ENCODE assay signal across 1 cellular context in the genomic region with DNA sequence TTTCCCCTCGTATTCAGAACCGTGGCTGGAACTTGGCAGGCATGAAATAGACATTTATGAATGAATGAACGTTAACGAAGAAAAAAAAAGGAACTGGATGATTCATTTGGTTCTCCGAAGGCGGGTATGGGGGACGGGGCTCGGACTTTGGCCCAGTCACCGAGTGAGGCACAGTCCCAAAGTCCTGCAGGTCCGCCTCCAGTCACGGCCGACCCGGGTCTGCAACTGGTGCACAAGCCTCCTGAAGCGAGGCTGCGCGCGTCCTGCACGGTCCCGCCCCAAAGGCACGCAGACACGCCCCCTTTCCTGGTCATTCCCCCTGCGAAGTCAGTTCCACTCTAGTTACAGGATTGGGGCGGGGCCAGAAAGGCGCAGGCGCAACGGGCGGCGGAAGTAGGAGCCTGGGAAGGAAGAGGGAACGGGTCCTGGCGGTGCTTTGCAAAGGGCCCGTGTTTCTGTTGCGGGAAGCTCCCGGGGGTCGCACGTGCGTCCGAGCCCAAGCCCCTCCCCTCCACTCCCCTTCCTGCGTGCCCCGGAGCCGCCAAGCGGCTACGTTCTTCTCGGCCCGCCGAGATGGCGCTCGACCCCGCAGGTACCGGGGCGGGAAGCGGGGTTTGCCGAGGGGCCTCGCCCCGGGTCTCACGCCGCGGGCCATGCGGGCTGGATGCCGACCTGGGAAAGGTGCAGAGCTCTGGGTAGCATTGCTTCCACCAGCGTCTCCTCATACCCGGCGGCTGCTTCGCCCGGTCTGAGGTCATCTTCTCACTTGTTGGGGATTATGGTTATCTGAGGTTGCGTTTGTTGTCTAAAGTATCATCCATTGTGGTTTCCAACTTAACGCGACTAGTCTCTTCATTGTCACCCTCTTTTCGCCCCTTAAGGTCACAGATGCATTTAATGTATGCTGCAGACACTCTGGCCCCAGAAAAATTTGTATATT.
TF ChIP-seq lines count a peak whose summit lies in the region.

A gene with protein sequence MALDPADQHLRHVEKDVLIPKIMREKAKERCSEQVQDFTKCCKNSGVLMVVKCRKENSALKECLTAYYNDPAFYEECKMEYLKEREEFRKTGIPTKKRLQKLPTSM (plus strand): TSS at position 399 of the 940 bp plus-strand sequence. CDS start 175 bp downstream, at position 574.

TF ChIP-seq in HepG2, 621 proteins besides CTCF, POLR2A, EP300 and RAD21 (continued from another document and continues in another):
- TF ChIP-seq, protein P1, sequence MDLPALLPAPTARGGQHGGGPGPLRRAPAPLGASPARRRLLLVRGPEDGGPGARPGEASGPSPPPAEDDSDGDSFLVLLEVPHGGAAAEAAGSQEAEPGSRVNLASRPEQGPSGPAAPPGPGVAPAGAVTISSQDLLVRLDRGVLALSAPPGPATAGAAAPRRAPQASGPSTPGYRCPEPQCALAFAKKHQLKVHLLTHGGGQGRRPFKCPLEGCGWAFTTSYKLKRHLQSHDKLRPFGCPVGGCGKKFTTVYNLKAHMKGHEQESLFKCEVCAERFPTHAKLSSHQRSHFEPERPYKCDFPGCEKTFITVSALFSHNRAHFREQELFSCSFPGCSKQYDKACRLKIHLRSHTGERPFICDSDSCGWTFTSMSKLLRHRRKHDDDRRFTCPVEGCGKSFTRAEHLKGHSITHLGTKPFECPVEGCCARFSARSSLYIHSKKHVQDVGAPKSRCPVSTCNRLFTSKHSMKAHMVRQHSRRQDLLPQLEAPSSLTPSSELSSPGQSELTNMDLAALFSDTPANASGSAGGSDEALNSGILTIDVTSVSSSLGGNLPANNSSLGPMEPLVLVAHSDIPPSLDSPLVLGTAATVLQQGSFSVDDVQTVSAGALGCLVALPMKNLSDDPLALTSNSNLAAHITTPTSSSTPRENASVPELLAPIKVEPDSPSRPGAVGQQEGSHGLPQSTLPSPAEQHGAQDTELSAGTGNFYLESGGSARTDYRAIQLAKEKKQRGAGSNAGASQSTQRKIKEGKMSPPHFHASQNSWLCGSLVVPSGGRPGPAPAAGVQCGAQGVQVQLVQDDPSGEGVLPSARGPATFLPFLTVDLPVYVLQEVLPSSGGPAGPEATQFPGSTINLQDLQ (CRISPR knock-in tag; IDR thresholded peaks at IDR 0.05): no peak
- TF ChIP-seq RFXAP (CRISPR knock-in tag; IDR thresholded peaks at IDR 0.05; ENCODE audit: borderline replicate concordance) (peak; percentile 75; the same call in 1 of the 2 replicates), HNRNPLL (IDR thresholded peaks at IDR 0.05; ENCODE audit: low read depth, low read length, poor library complexity, severe bottlenecking) (peak; percentile 90), ZKSCAN5 (CRISPR knock-in tag; IDR thresholded peaks at IDR 0.05) (no peak), ZBTB7A (CRISPR knock-in tag; IDR thresholded peaks at IDR 0.05) (peak; percentile 91), ZNF841 (CRISPR knock-in tag; IDR thresholded peaks at IDR 0.05; ENCODE audit: borderline replicate concordance) (no peak), BORCS8-MEF2B (CRISPR knock-in tag; IDR thresholded peaks at IDR 0.05) (peak; percentile 94), EZH2 (conservative IDR thresholded peaks at IDR 0.05; ENCODE audit: low read depth, low read length) (no peak), ZNF143 (CRISPR knock-in tag; IDR thresholded peaks at IDR 0.05) (peak; percentile 61; the same call in 1 of the 2 replicates), ZNF326 (CRISPR knock-in tag; IDR thresholded peaks at IDR 0.05; ENCODE audit: borderline replicate concordance) (no peak), ZNF773 (CRISPR knock-in tag; IDR thresholded peaks at IDR 0.05; ENCODE audit: borderline replicate concordance) (peak; percentile 64; the same call in 1 of the 2 replicates), KDM5B (CRISPR knock-in tag; IDR thresholded peaks at IDR 0.05; ENCODE audit: borderline replicate concordance) (peak; percentile 98), ATRX (CRISPR knock-in tag; IDR thresholded peaks at IDR 0.05; ENCODE audit: borderline replicate concordance) (no peak), TCF7L2 (IDR thresholded peaks at IDR 0.05; ENCODE audit: low read depth, low read length) (no peak), ZNF652 (CRISPR knock-in tag; IDR thresholded peaks at IDR 0.05; ENCODE audit: borderline replicate concordance, low read depth) (0 out of 2 replicates have a peak, but pooled peaks have one; percentile 10), ZKSCAN8 (CRISPR knock-in tag; IDR thresholded peaks at IDR 0.05; ENCODE audit: borderline replicate concordance) (peak; percentile 47), ESRRA (CRISPR knock-in tag; IDR thresholded peaks at IDR 0.05; ENCODE audit: low read depth) (peak; percentile 68), ZNF207 (IDR thresholded peaks at IDR 0.05; ENCODE audit: borderline replicate concordance) (no peak), PHF21A (CRISPR knock-in tag; IDR thresholded peaks at IDR 0.05) (peak; percentile 65), ZFY (CRISPR knock-in tag; IDR thresholded peaks at IDR 0.05) (peak; percentile 93), ZNF441 (CRISPR knock-in tag; IDR thresholded peaks at IDR 0.05; ENCODE audit: borderline replicate concordance) (no peak), CHD2 (IDR thresholded peaks at IDR 0.05; ENCODE audit: low read depth, low read length) (no peak; the same call in 1 of the 2 replicates), CBX1 (IDR thresholded peaks at IDR 0.05; ENCODE audit: low read depth) (peak; percentile 42), ZSCAN12 (CRISPR knock-in tag; IDR thresholded peaks at IDR 0.05) (0 out of 2 replicates have a peak, but pooled peaks have one; percentile 75), ZNF737 (CRISPR knock-in tag; IDR thresholded peaks at IDR 0.05; ENCODE audit: borderline replicate concordance) (peak; percentile 73; the same call in 1 of the 2 replicates), NFE2 (CRISPR knock-in tag; IDR thresholded peaks at IDR 0.05) (no peak), BHLHE40 (IDR thresholded peaks at IDR 0.05; ENCODE audit: low read length) (peak; percentile 94), NAIF1 (CRISPR knock-in tag; IDR thresholded peaks at IDR 0.05; ENCODE audit: borderline replicate concordance) (peak; percentile 87), HOXA3 (CRISPR knock-in tag; IDR thresholded peaks at IDR 0.05) (peak; percentile 77)
- TF ChIP-seq, protein P2, sequence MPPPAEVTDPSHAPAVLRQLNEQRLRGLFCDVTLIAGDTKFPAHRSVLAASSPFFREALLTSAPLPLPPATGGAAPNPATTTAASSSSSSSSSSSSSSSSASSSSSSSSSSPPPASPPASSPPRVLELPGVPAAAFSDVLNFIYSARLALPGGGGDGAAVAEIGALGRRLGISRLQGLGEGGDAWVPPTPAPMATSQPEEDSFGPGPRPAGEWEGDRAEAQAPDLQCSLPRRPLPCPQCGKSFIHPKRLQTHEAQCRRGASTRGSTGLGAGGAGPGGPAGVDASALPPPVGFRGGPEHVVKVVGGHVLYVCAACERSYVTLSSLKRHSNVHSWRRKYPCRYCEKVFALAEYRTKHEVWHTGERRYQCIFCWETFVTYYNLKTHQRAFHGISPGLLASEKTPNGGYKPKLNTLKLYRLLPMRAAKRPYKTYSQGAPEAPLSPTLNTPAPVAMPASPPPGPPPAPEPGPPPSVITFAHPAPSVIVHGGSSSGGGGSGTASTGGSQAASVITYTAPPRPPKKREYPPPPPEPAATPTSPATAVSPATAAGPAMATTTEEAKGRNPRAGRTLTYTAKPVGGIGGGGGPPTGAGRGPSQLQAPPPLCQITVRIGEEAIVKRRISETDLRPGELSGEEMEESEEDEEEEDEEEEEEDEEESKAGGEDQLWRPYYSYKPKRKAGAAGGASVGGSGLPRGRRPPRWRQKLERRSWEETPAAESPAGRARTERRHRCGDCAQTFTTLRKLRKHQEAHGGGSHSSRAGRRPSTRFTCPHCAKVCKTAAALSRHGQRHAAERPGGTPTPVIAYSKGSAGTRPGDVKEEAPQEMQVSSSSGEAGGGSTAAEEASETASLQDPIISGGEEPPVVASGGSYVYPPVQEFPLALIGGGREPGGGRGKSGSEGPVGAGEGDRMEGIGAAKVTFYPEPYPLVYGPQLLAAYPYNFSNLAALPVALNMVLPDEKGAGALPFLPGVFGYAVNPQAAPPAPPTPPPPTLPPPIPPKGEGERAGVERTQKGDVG (CRISPR knock-in tag; IDR thresholded peaks at IDR 0.05; ENCODE audit: borderline replicate concordance): 0 out of 2 replicates have a peak, but pooled peaks have one; percentile 42
- TF ChIP-seq, protein P3, sequence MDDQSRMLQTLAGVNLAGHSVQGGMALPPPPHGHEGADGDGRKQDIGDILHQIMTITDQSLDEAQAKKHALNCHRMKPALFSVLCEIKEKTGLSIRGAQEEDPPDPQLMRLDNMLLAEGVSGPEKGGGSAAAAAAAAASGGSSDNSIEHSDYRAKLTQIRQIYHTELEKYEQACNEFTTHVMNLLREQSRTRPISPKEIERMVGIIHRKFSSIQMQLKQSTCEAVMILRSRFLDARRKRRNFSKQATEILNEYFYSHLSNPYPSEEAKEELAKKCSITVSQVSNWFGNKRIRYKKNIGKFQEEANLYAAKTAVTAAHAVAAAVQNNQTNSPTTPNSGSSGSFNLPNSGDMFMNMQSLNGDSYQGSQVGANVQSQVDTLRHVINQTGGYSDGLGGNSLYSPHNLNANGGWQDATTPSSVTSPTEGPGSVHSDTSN (CRISPR knock-in tag; IDR thresholded peaks at IDR 0.05; ENCODE audit: borderline replicate concordance): peak; percentile 50; the same call in 1 of the 2 replicates
- TF ChIP-seq, protein P4, sequence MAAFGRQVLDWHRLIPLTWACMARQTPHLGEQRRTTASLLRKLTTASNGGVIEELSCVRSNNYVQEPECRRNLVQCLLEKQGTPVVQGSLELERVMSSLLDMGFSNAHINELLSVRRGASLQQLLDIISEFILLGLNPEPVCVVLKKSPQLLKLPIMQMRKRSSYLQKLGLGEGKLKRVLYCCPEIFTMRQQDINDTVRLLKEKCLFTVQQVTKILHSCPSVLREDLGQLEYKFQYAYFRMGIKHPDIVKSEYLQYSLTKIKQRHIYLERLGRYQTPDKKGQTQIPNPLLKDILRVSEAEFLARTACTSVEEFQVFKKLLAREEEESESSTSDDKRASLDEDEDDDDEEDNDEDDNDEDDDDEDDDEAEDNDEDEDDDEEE (CRISPR knock-in tag; IDR thresholded peaks at IDR 0.05): no peak
- TF ChIP-seq, protein P5, sequence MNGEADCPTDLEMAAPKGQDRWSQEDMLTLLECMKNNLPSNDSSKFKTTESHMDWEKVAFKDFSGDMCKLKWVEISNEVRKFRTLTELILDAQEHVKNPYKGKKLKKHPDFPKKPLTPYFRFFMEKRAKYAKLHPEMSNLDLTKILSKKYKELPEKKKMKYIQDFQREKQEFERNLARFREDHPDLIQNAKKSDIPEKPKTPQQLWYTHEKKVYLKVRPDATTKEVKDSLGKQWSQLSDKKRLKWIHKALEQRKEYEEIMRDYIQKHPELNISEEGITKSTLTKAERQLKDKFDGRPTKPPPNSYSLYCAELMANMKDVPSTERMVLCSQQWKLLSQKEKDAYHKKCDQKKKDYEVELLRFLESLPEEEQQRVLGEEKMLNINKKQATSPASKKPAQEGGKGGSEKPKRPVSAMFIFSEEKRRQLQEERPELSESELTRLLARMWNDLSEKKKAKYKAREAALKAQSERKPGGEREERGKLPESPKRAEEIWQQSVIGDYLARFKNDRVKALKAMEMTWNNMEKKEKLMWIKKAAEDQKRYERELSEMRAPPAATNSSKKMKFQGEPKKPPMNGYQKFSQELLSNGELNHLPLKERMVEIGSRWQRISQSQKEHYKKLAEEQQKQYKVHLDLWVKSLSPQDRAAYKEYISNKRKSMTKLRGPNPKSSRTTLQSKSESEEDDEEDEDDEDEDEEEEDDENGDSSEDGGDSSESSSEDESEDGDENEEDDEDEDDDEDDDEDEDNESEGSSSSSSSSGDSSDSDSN (CRISPR knock-in tag; IDR thresholded peaks at IDR 0.05): peak; percentile 86
- TF ChIP-seq, protein P6, sequence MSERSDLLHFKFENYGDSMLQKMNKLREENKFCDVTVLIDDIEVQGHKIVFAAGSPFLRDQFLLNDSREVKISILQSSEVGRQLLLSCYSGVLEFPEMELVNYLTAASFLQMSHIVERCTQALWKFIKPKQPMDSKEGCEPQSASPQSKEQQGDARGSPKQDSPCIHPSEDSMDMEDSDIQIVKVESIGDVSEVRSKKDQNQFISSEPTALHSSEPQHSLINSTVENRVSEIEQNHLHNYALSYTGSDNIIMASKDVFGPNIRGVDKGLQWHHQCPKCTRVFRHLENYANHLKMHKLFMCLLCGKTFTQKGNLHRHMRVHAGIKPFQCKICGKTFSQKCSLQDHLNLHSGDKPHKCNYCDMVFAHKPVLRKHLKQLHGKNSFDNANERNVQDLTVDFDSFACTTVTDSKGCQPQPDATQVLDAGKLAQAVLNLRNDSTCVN (CRISPR knock-in tag; IDR thresholded peaks at IDR 0.05; ENCODE audit: borderline replicate concordance): no peak; the same call in 1 of the 2 replicates
- TF ChIP-seq, protein P7, sequence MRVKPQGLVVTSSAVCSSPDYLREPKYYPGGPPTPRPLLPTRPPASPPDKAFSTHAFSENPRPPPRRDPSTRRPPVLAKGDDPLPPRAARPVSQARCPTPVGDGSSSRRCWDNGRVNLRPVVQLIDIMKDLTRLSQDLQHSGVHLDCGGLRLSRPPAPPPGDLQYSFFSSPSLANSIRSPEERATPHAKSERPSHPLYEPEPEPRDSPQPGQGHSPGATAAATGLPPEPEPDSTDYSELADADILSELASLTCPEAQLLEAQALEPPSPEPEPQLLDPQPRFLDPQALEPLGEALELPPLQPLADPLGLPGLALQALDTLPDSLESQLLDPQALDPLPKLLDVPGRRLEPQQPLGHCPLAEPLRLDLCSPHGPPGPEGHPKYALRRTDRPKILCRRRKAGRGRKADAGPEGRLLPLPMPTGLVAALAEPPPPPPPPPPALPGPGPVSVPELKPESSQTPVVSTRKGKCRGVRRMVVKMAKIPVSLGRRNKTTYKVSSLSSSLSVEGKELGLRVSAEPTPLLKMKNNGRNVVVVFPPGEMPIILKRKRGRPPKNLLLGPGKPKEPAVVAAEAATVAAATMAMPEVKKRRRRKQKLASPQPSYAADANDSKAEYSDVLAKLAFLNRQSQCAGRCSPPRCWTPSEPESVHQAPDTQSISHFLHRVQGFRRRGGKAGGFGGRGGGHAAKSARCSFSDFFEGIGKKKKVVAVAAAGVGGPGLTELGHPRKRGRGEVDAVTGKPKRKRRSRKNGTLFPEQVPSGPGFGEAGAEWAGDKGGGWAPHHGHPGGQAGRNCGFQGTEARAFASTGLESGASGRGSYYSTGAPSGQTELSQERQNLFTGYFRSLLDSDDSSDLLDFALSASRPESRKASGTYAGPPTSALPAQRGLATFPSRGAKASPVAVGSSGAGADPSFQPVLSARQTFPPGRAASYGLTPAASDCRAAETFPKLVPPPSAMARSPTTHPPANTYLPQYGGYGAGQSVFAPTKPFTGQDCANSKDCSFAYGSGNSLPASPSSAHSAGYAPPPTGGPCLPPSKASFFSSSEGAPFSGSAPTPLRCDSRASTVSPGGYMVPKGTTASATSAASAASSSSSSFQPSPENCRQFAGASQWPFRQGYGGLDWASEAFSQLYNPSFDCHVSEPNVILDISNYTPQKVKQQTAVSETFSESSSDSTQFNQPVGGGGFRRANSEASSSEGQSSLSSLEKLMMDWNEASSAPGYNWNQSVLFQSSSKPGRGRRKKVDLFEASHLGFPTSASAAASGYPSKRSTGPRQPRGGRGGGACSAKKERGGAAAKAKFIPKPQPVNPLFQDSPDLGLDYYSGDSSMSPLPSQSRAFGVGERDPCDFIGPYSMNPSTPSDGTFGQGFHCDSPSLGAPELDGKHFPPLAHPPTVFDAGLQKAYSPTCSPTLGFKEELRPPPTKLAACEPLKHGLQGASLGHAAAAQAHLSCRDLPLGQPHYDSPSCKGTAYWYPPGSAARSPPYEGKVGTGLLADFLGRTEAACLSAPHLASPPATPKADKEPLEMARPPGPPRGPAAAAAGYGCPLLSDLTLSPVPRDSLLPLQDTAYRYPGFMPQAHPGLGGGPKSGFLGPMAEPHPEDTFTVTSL (CRISPR knock-in tag; IDR thresholded peaks at IDR 0.05; ENCODE audit: borderline replicate concordance): no peak; the same call in 1 of the 2 replicates
- TF ChIP-seq, protein P8, sequence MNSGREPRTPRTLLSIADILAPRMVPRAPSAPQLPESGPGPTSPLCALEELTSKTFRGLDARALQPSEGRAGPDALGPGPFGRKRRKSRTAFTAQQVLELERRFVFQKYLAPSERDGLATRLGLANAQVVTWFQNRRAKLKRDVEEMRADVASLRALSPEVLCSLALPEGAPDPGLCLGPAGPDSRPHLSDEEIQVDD (CRISPR knock-in tag; IDR thresholded peaks at IDR 0.05; ENCODE audit: borderline replicate concordance): peak; percentile 58; the same call in 1 of the 2 replicates
